ENCODE assay signal across 8 cellular contexts in the genomic region with DNA sequence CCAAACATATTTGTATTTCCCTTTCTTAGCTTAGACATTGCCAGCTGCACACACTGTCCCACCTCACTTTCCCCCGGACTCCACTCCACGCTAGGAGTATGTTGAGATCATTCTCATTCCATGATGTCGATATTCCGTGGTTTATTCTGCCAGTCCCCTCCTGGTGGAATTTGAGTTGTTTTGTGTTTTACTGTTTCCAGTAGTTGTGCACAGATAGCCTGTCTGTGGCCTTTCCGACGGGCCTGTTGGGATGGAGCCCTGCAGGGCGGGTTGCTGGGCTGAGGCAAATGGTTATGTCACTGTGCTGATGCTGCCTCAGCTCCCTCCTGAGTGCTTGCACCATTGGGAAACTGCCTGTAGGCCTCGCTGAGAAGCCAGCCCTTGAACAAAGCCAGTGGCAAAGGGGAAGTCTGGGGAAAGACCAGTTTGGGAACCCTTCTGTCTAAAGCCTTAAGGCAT. TPM values are rescaled to one million over a fixed set of nuclear protein-coding genes. Genes with fewer than 3 reads are reported as not detected.
A peak's percentile ranks its signal among the peaks of the same experiment; 100 is the strongest.
DNase-seq lines count a peak whose midpoint lies in the region; FAIRE-seq and TF ChIP-seq lines count a peak whose summit lies in the region.

No MANE protein-coding gene starts in this region.

- no peaks in the 10 kb centered on the region for H3K9me3 Mint-ChIP-seq in activated T-cell treated with anti-CD3 and anti-CD28 coated beads, Interleukin-2, amount 50 U/mL, for 24 hours
- H3K9me3 Mint-ChIP-seq in brain, result no peaks in the 10 kb centered on the region
- peaks cover 6% of the 10 kb centered on the region for H3K9me3 Mint-ChIP-seq in nephron progenitor cell

- FAIRE-seq in keratinocyte (lab: Jason Lieb, UNC), result no peak
- FAIRE-seq in small intestine (lab: Jason Lieb, UNC), result no peak

- H3K9me3 ChIP-seq in keratinocyte (ENCODE audit: control insufficient read depth, low read depth, low read length) (no peaks in the 10 kb centered on the region), suprapubic skin (no peaks in the 10 kb centered on the region), small intestine (ENCODE audit: control insufficient read depth, low read depth) (no peaks in the 10 kb centered on the region)

- H3K9me1 ChIP-seq in keratinocyte (ENCODE audit: control insufficient read depth, extremely low read depth, insufficient read depth, low read length), result peaks cover 8% of the 10 kb centered on the region

- H3K27ac ChIP-seq in keratinocyte (ENCODE audit: control insufficient read depth, insufficient read depth, low read length) (peak overlapping the region; percentile 2), suprapubic skin (peak overlapping the region; percentile 38), small intestine (ENCODE audit: low read depth in 1 of 2, low read length in 1 of 2) (peak overlapping the region in 1 of 2 donors; percentile 71)

- peak overlapping the region; percentile 89 for H3K27ac Mint-ChIP-seq in activated T-cell treated with anti-CD3 and anti-CD28 coated beads, Interleukin-2, amount 50 U/mL, for 24 hours
- H3K27ac Mint-ChIP-seq in brain (peak overlapping the region in 3 of 5 experiments; percentile 2 to 87 (median 47)), nephron progenitor cell (no peak overlapping the region)

- TF ChIP-seq EP300 in suprapubic skin (IDR thresholded peaks at IDR 0.05), result no peak

- no peak overlapping the region for H3K9ac ChIP-seq in keratinocyte (ENCODE audit: control insufficient read depth, extremely low read depth, insufficient read depth, low read length)

- no peaks in the 10 kb centered on the region for H3K27me3 ChIP-seq in keratinocyte (ENCODE audit: control insufficient read depth, extremely low read depth, insufficient read depth, low read length)
- no peaks in the 10 kb centered on the region for H3K27me3 ChIP-seq in suprapubic skin
- no peaks in the 10 kb centered on the region for H3K27me3 ChIP-seq in small intestine (ENCODE audit: control insufficient read depth in 2 of 2, insufficient read depth in 2 of 2, low read length in 2 of 2)

- peaks cover 90% of the 10 kb centered on the region for H3K79me2 ChIP-seq in keratinocyte (ENCODE audit: control insufficient read depth, insufficient read depth, low read length)

- no peak overlapping the region for H2AFZ ChIP-seq in keratinocyte (ENCODE audit: control insufficient read depth, low read length)

- dilution Hi-C loops in keratinocyte (cut with MboI; ENCODE audit: extremely low pct_ligation_motif_present, low sequenced_read_pairs), result no loop called here

- H3K4me1 Mint-ChIP-seq in activated T-cell treated with anti-CD3 and anti-CD28 coated beads, Interleukin-2, amount 50 U/mL, for 24 hours (ENCODE audit: low read depth), result peaks cover 89% of the 10 kb centered on the region
- peaks cover 44% of the 10 kb centered on the region for H3K4me1 Mint-ChIP-seq in brain
- peaks cover 31% of the 10 kb centered on the region for H3K4me1 Mint-ChIP-seq in nephron progenitor cell

- peaks cover 22% of the 10 kb centered on the region for H4K20me1 ChIP-seq in keratinocyte (ENCODE audit: control insufficient read depth, extremely low read depth, insufficient read depth, low read length)

- DNase-seq in activated T-cell treated with anti-CD3 and anti-CD28 coated beads, Interleukin-2, amount 50 U/mL, for 24 hours, result peak; percentile 25
- DNase-seq in activated T-cell treated with anti-CD3 and anti-CD28 coated beads, Interleukin-2, amount 50 U/mL, for 1 hour, result no peak
- no peak for DNase-seq in keratinocyte (ENCODE audit: low read depth, low spot score)
- DNase-seq in suprapubic skin (ENCODE audit: low spot score in 2 of 2), result peak; percentile 75 to 76
- DNase-seq in NCI-H748 treated with DMSO at 0.1 percent for 48 hours (lab: John Stamatoyannopoulos, UW), result no peak
- no peak for DNase-seq in small intestine
- no peak for DNase-seq in nephron progenitor cell

- H3K4me3 ChIP-seq in keratinocyte (ENCODE audit: control insufficient read depth in 2 of 3, extremely low read depth in 1 of 3, insufficient read depth in 2 of 3, low read depth in 1 of 3, low read length in 3 of 3) (no peak overlapping the region), suprapubic skin (no peak overlapping the region), small intestine (ENCODE audit: low read depth in 1 of 2, low read length in 2 of 2) (no peak overlapping the region)

- no peak for TF ChIP-seq POLR2A in suprapubic skin (IDR thresholded peaks at IDR 0.05)

- 33% methylated on average over 8 of the region's 8 CpGs for WGBS in suprapubic skin
- 58 to 91% (median 79%) methylated on average over 8 of the region's 8 CpGs for WGBS in small intestine, 3 donors

- H3K36me3 Mint-ChIP-seq in activated T-cell treated with anti-CD3 and anti-CD28 coated beads, Interleukin-2, amount 50 U/mL, for 24 hours (ENCODE audit: low read depth), result peaks cover 41% of the 10 kb centered on the region
- H3K36me3 Mint-ChIP-seq in brain, result peaks cover 23% of the 10 kb centered on the region
- H3K36me3 Mint-ChIP-seq in nephron progenitor cell (ENCODE audit: low read depth), result peaks cover 22% of the 10 kb centered on the region

- peak overlapping the region; percentile 40 for H3K4me2 ChIP-seq in keratinocyte (ENCODE audit: control insufficient read depth, extremely low read depth, insufficient read depth, low read depth, low read length)

- peak overlapping the region; percentile 26 for H3K4me3 Mint-ChIP-seq in activated T-cell treated with anti-CD3 and anti-CD28 coated beads, Interleukin-2, amount 50 U/mL, for 24 hours
- H3K4me3 Mint-ChIP-seq in brain (peak overlapping the region in 1 of 5 experiments; percentile 3), nephron progenitor cell (no peak overlapping the region)

- H3K36me3 ChIP-seq in keratinocyte (ENCODE audit: control insufficient read depth in 2 of 2, extremely low read depth in 1 of 2, insufficient read depth in 2 of 2, low read length in 2 of 2), result no peaks in the 10 kb centered on the region
- H3K36me3 ChIP-seq in suprapubic skin, result no peaks in the 10 kb centered on the region
- no peaks in the 10 kb centered on the region for H3K36me3 ChIP-seq in small intestine (ENCODE audit: control insufficient read depth in 2 of 2, insufficient read depth in 2 of 2, low read length in 2 of 2)

- no peak for TF ChIP-seq CTCF in brain (conservative IDR thresholded peaks at IDR 0.05)
- TF ChIP-seq CTCF in keratinocyte (optimal IDR thresholded peaks at IDR 0.05 in 1 of 3, IDR thresholded peaks at IDR 0.05 in 1 of 3, conservative IDR thresholded peaks at IDR 0.05 in 1 of 3; ENCODE audit: extremely low read depth in 1 of 3, insufficient read depth in 2 of 3, low read length in 3 of 3), result peak in 1 of 3 experiments; percentile 14
- peak in 1 of 2 donors; percentile 3 for TF ChIP-seq CTCF in suprapubic skin (IDR thresholded peaks at IDR 0.05)
- no peak for TF ChIP-seq CTCF in nephron progenitor cell (IDR thresholded peaks at IDR 0.05)

- H3K4me1 ChIP-seq in keratinocyte (ENCODE audit: control insufficient read depth, extremely low read depth, insufficient read depth, low read length) (peaks cover 20% of the 10 kb centered on the region), suprapubic skin (peaks cover 36% of the 10 kb centered on the region), small intestine (ENCODE audit: control insufficient read depth in 2 of 2, insufficient read depth in 1 of 2, low read depth in 1 of 2, low read length in 1 of 2) (peaks cover 2 to 14% of the 10 kb centered on the region in 2 donors)

- H3K27me3 Mint-ChIP-seq in activated T-cell treated with anti-CD3 and anti-CD28 coated beads, Interleukin-2, amount 50 U/mL, for 24 hours, result no peaks in the 10 kb centered on the region
- H3K27me3 Mint-ChIP-seq in brain (no peaks in the 10 kb centered on the region), nephron progenitor cell (ENCODE audit: low read depth, poor library complexity) (no peaks in the 10 kb centered on the region)

RNA-seq across cellular contexts. Expression of a gene that starts 12.8 kb away (rescaled TPM):
- 18.2 TPM for polyA plus RNA-seq in brain (ENCODE audit: insufficient read depth, low read depth, low replicate concordance)
- polyA plus RNA-seq in keratinocyte, result 17.5 to 22.0 TPM (median 21.6 TPM) in 3 replicates
- polyA plus RNA-seq in keratinocyte (2011; ENCODE audit: low read depth), result 8.8 TPM
- 17.2 and 24.4 TPM in 2 replicates for polyA plus RNA-seq in keratinocyte (2011; cell fraction: cytosol; rRNA removed)
- polyA plus RNA-seq in keratinocyte (2011; cell fraction: nucleus; rRNA removed), result 42.3 and 45.2 TPM in 2 replicates
- polyA plus RNA-seq in keratinocyte (2012; ENCODE audit: low replicate concordance), result 16.2 and 16.8 TPM in 2 replicates
- 28.2 to 46.0 TPM (median 29.8 TPM) in 3 replicates for polyA minus RNA-seq in keratinocyte
- 10.7 TPM for polyA minus RNA-seq in keratinocyte (2011; cell fraction: cytosol; rRNA and poly(A)+ RNA removed)
- polyA minus RNA-seq in keratinocyte (2011; cell fraction: nucleus; rRNA and poly(A)+ RNA removed), result 27.9 and 55.5 TPM in 2 replicates
- total RNA-seq in suprapubic skin, result 10 to 100 TPM; 31.0 to 51.8 (median 43.0) TPM
- polyA plus RNA-seq in small intestine, result 10 to 100 TPM in 1 of 3 donors, 1 to 10 TPM in 2; 8.4 to 14.0 (median 8.7) TPM

Comparison
In these comparisons a context has a peak if more than half of its experiments do, and no peak if none do; other contexts are left out.
1. DNase-seq: peak in activated T-cell treated with anti-CD3 and anti-CD28 coated beads, Interleukin-2, amount 50 U/mL, for 24 hours (single experiment) and suprapubic skin (2 of 2); none in activated T-cell treated with anti-CD3 and anti-CD28 coated beads, Interleukin-2, amount 50 U/mL, for 1 hour (single experiment), keratinocyte (single experiment), NCI-H748 treated with DMSO at 0.1 percent for 48 hours (single experiment), small intestine (single experiment) and nephron progenitor cell (single experiment).